ENCODE assay signal across 9 cellular contexts in the genomic region with DNA sequence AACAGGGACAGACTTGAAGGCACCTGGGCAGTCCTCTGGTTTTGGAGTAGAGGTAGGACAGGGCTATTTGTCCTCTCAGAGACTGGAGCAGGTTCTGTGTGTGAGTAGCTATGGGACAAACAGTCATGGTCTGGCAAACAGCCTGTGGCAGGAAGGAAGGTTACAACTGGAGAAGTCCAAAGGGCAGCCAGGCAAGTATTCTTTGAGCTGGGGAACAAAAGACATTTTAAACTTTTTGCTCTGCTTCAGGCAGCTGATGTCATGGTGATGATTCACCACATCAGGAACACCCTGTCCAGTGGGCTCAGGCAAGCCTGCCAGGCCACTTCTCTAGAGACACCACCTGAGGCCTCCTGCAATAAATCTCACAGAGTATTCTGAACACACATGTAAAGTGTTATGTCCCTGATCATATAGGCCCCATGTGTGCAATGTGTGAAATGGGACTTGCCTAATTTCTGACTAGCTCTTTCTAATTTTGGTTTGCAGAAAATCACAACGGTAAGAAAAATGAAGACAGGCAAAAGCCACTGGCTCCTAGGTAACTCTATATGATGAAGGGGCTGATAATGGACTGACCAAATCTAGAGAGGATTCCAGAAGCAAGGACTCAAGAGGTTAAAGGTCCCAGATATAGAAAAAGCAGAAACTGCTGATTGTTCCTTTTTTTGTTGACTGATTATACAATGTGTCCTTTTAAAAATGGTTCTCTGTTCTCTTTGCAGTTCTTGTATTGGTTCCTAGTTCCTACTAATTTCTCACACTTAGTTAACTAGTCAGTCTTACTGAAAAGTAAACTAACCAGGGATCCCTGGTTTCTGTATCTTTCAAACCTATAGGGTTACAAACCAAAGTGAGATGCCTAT. TPM values are rescaled to one million over a fixed set of nuclear protein-coding genes. Genes with fewer than 3 reads are reported as not detected.
A peak's percentile ranks its signal among the peaks of the same experiment; 100 is the strongest.
DNase-seq lines count a peak whose midpoint lies in the region; ATAC-seq, FAIRE-seq and TF ChIP-seq lines count a peak whose summit lies in the region.
"Not testable (repeated sequence)": the region's sequence is repeated elsewhere in the genome, so short reads cannot be mapped to it uniquely, and the experiment has no call there.
"Had no signal": no experiment of that assay in that cellular context is flagged by ENCODE, and none has a peak within 500 bp of the region (broad histone marks: within the 10 kb centered on the region; RNA-seq: fewer than 3 reads in every experiment).

No MANE protein-coding gene starts in this region.

- not testable (repeated sequence) for TF ChIP-seq POLR2A in body of pancreas (IDR thresholded peaks at IDR 0.05); transverse colon (IDR thresholded peaks at IDR 0.05)

- H3K4me1 ChIP-seq in body of pancreas (peaks cover 22% of the 10 kb centered on the region), pancreas (peaks cover 0 to 11% (median 0%) of the 10 kb centered on the region in 3 donors), transverse colon (peaks cover 0 to 19% (median 11%) of the 10 kb centered on the region in 4 donors)

- intact Hi-C loops in body of pancreas (cut with DNase I); left colon (cut with DNase I, micrococcal nuclease); pancreas (cut with DNase I); transverse colon (cut with DNase I; ENCODE audit: low total_unique reads): not testable (repeated sequence)

- H3K36me3 Mint-ChIP-seq in T-helper 17 cell (ENCODE audit: low read depth), result not testable (repeated sequence)

- DNase-seq in DMS53 (lab: John Stamatoyannopoulos, UW) (peak; percentile 83), M059J (ENCODE audit: low read depth) (peak; percentile 88), body of pancreas (peak; percentile 63 to 82 (median 75)), fibroblast of peridontal ligament (ENCODE audit: extremely low read depth) (peak; percentile 43), left colon (peak; percentile 49 to 76), pancreas (peak in 5 of 6 donors; percentile 27 to 64 (median 48)), transverse colon (peak; percentile 76)
- not testable (repeated sequence) for DNase-seq in T-helper 17 cell

- not testable (repeated sequence) for H3K9me3 ChIP-seq in T-helper 17 cell (ENCODE audit: control insufficient read depth, low read length, poor library complexity, severe bottlenecking); body of pancreas; pancreas; transverse colon

- not testable (repeated sequence) for TF ChIP-seq EP300 in transverse colon (IDR thresholded peaks at IDR 0.05; ENCODE audit: low read depth)

- not testable (repeated sequence) for ATAC-seq in T-helper 17 cell
- peak; percentile 87 for ATAC-seq in body of pancreas
- ATAC-seq in left colon, result peak; percentile 96
- peak; percentile 87 to 91 (median 89) for ATAC-seq in pancreas

- H3K27me3 ChIP-seq in body of pancreas, pancreas, transverse colon: not testable (repeated sequence)

- H3K4me3 ChIP-seq in body of pancreas, pancreas, transverse colon: not testable (repeated sequence)

- not testable (repeated sequence) for H3K36me3 ChIP-seq in body of pancreas (replicated peaks in 1 of 2; ENCODE audit: insufficient read depth in 1 of 2, low read depth in 2 of 2); pancreas; transverse colon

- TF ChIP-seq CTCF in body of pancreas (IDR thresholded peaks at IDR 0.05); pancreas (IDR thresholded peaks at IDR 0.05); transverse colon (IDR thresholded peaks at IDR 0.05): not testable (repeated sequence)

- H3K4me3 Mint-ChIP-seq in T-helper 17 cell, result not testable (repeated sequence)

- peak overlapping the region; percentile 43 for H3K27ac Mint-ChIP-seq in T-helper 17 cell

- not testable (repeated sequence) for FAIRE-seq in pancreas (lab: Jason Lieb, UNC)

- not testable (repeated sequence) for H3K27me3 Mint-ChIP-seq in T-helper 17 cell

- 59 to 95% methylated on average over 1 of the region's 1 CpG for WGBS in body of pancreas, 2 donors
- WGBS in pancreas, 2 donors, result 58 to 69% methylated on average over 1 of the region's 1 CpG
- 48 to 73% methylated on average over 1 of the region's 1 CpG for WGBS in transverse colon (ENCODE audit: low coverage in 1 of 2), 2 donors

- in situ Hi-C loops in transverse colon (cut with MboI; ENCODE audit: low pct_ligation_motif_present in 1 of 4, low pct_unique_long_range_greater_than_20kb in 1 of 4, low sequenced_read_pairs in 3 of 4), result not testable (repeated sequence)

- peaks cover 19% of the 10 kb centered on the region for H3K4me1 Mint-ChIP-seq in T-helper 17 cell

- H3K27ac ChIP-seq in body of pancreas, result peak overlapping the region in 2 of 4 donors; percentile 59 to 62
- H3K27ac ChIP-seq in pancreas, result peak overlapping the region in 2 of 4 donors; percentile 37 to 50
- peak overlapping the region; percentile 38 to 67 (median 52) for H3K27ac ChIP-seq in transverse colon

RNA-seq across cellular contexts. Expression of a gene that starts 58.7 kb away (rescaled TPM):
- total RNA-seq in M059J (2014; rRNA removed; shearing (Covaris generic)), result not detected in 2 replicates
- total RNA-seq in T-helper 17 cell, result under 1 TPM; 0.08 to 0.42 TPM
- total RNA-seq in body of pancreas, result not detected
- not detected for total RNA-seq in left colon
- under 1 TPM in 1 of 6 donors, not detected in 5; 0.09 TPM for total RNA-seq in pancreas
- polyA plus RNA-seq in pancreas, result under 1 TPM in 1 of 2 donors, not detected in 1; 0.05 TPM
- under 1 TPM in 1 of 4 donors, not detected in 3; 0.16 TPM for total RNA-seq in transverse colon
- total RNA-seq: mesenteric fat pad had no signal
